14 cellular contexts compared by ENCODE assay signal in genomic region chr12:52155048-52155868, GRCh38. TPM values are rescaled to one million over a fixed set of nuclear protein-coding genes. Genes with fewer than 3 reads are reported as not detected.
A peak's percentile ranks its signal among the peaks of the same experiment; 100 is the strongest.
DNase-seq lines count a peak whose midpoint lies in the region; ATAC-seq and TF ChIP-seq lines count a peak whose summit lies in the region.
"Had no signal": no experiment of that assay in that cellular context is flagged by ENCODE, and none has a peak within 500 bp of the region (broad histone marks: within the 10 kb centered on the region; RNA-seq: fewer than 3 reads in every experiment).

No MANE protein-coding gene starts in this region.

- no peaks in the 10 kb centered on the region for H3K9me3 Mint-ChIP-seq in activated T-cell treated with anti-CD3 and anti-CD28 coated beads, Interleukin-2, amount 50 U/mL, for 4 hours

- DNase-seq in activated T-cell treated with anti-CD3 and anti-CD28 coated beads for 1 hour (ENCODE audit: low read depth) (peak; percentile 23), SW480 (ENCODE audit: low spot score) (peak; percentile 87), esophagus squamous epithelium (lab: John Stamatoyannopoulos, UW) (no peak), suprapubic skin (ENCODE audit: low spot score in 2 of 2) (no peak), NCI-H2029 (lab: John Stamatoyannopoulos, UW) (no peak), NCI-H1048 (lab: John Stamatoyannopoulos, UW) (no peak), glomerular visceral epithelial cell (ENCODE audit: extremely low spot score) (no peak)
- DNase-seq in activated T-cell treated with anti-CD3 and anti-CD28 coated beads, Interleukin-2, amount 50 U/mL, for 4 hours: no peak
- DNase-seq: naive B cell; NCI-H345; stimulated activated CD4-positive, alpha-beta T cell treated with anti-CD3 and anti-CD28 coated beads, Interleukin-2, amount 100 ng/mL, for 48 hours; T1000 had no signal

- no peaks in the 10 kb centered on the region for H3K9me3 ChIP-seq in esophagus squamous epithelium
- H3K9me3 ChIP-seq in suprapubic skin: no peaks in the 10 kb centered on the region
- H3K9me3 ChIP-seq: BLaER1 had no signal

- intact Hi-C loops in esophagus squamous epithelium (cut with DNase I): loop anchor here (5.0 to 10.0 kb wide), 3 partner anchors 172 to 820 kb away; no protein-coding TSS in a partner anchor

- H3K4me1 ChIP-seq in esophagus squamous epithelium (peaks cover 48 to 72% (median 49%) of the 10 kb centered on the region in 3 donors), suprapubic skin (peaks cover 61% of the 10 kb centered on the region)

- H3K4me1 Mint-ChIP-seq in activated T-cell treated with anti-CD3 and anti-CD28 coated beads, Interleukin-2, amount 50 U/mL, for 4 hours (ENCODE audit: low read depth): peaks cover 36% of the 10 kb centered on the region

- peak in 1 of 4 donors; percentile 34 for TF ChIP-seq POLR2A in esophagus squamous epithelium (IDR thresholded peaks at IDR 0.05)
- no peak for TF ChIP-seq POLR2A in suprapubic skin (IDR thresholded peaks at IDR 0.05)

- no peak overlapping the region for H3K4me3 Mint-ChIP-seq in activated T-cell treated with anti-CD3 and anti-CD28 coated beads, Interleukin-2, amount 50 U/mL, for 4 hours
- H3K4me3 Mint-ChIP-seq: naive B cell had no signal

- ATAC-seq in activated T-cell treated with anti-CD3 and anti-CD28 coated beads, Interleukin-2, amount 50 U/mL, for 4 hours: no peak

- no peaks in the 10 kb centered on the region for H3K27me3 Mint-ChIP-seq in activated T-cell treated with anti-CD3 and anti-CD28 coated beads, Interleukin-2, amount 50 U/mL, for 4 hours (ENCODE audit: low read depth)

- TF ChIP-seq EP300 in suprapubic skin (IDR thresholded peaks at IDR 0.05): no peak

- H3K36me3 Mint-ChIP-seq in activated T-cell treated with anti-CD3 and anti-CD28 coated beads, Interleukin-2, amount 50 U/mL, for 4 hours (ENCODE audit: insufficient read depth): no peaks in the 10 kb centered on the region

- no peak overlapping the region for H3K4me3 ChIP-seq in esophagus squamous epithelium
- H3K4me3 ChIP-seq in suprapubic skin: no peak overlapping the region
- H3K4me3 ChIP-seq: BLaER1 had no signal

- 10 to 38% methylated on average over 2 to 6 of the region's 8 CpGs for WGBS in esophagus squamous epithelium, 2 donors
- WGBS in suprapubic skin: 35% methylated on average over 4 of the region's 8 CpGs

- TF ChIP-seq CTCF in esophagus squamous epithelium (IDR thresholded peaks at IDR 0.05): peak in 1 of 6 experiments; percentile 3
- TF ChIP-seq CTCF in suprapubic skin (IDR thresholded peaks at IDR 0.05): no peak

- H3K27me3 ChIP-seq in esophagus squamous epithelium: peaks cover 0 to 10% (median 0%) of the 10 kb centered on the region in 4 donors
- H3K27me3 ChIP-seq in suprapubic skin: no peaks in the 10 kb centered on the region
- H3K27me3 ChIP-seq: BLaER1 had no signal

- H3K27ac ChIP-seq in esophagus squamous epithelium: peak overlapping the region; percentile 84 to 100 (median 99)
- peak overlapping the region; percentile 99 for H3K27ac ChIP-seq in suprapubic skin
- H3K27ac ChIP-seq: BLaER1 had no signal

- H3K36me3 ChIP-seq in esophagus squamous epithelium (no peaks in the 10 kb centered on the region), suprapubic skin (no peaks in the 10 kb centered on the region)
- H3K36me3 ChIP-seq: BLaER1 had no signal

RNA-seq across cellular contexts. Expression of gene KRT80, which starts 36.6 kb away (rescaled TPM):
- under 1 TPM in 2 of 3 donors, not detected in 1; 0.05 to 0.08 TPM for total RNA-seq in activated T-cell treated with anti-CD3 and anti-CD28 coated beads, Interleukin-2, amount 50 U/mL, for 4 hours
- 10 to 100 TPM; 11.4 to 39.6 (median 16.5) TPM for total RNA-seq in esophagus squamous epithelium
- total RNA-seq in suprapubic skin: 100 to 1,000 TPM in 3 of 4 donors, 10 to 100 TPM in 1; 78.6 to 293 (median 185) TPM
- total RNA-seq: frontal cortex had no signal

Comparison
In these comparisons a context has a peak if more than half of its experiments do, and no peak if none do; other contexts are left out.
1. DNase-seq: peak in activated T-cell treated with anti-CD3 and anti-CD28 coated beads for 1 hour (single experiment) and SW480 (single experiment); none in activated T-cell treated with anti-CD3 and anti-CD28 coated beads, Interleukin-2, amount 50 U/mL, for 4 hours (single experiment), esophagus squamous epithelium (single experiment), suprapubic skin (0 of 2), NCI-H2029 (single experiment), NCI-H1048 (single experiment) and glomerular visceral epithelial cell (single experiment).
2. RNA of gene KRT80, which starts 36.6 kb away (total RNA-seq): 78.6 to 293 TPM in suprapubic skin and 11.4 to 39.6 TPM in esophagus squamous epithelium; 0.05 to 0.08 TPM in activated T-cell treated with anti-CD3 and anti-CD28 coated beads, Interleukin-2, amount 50 U/mL, for 4 hours; every median in the first group is over 10 times any median in the second.